ENCODE assay signal across 8 cellular contexts in the genomic region with DNA sequence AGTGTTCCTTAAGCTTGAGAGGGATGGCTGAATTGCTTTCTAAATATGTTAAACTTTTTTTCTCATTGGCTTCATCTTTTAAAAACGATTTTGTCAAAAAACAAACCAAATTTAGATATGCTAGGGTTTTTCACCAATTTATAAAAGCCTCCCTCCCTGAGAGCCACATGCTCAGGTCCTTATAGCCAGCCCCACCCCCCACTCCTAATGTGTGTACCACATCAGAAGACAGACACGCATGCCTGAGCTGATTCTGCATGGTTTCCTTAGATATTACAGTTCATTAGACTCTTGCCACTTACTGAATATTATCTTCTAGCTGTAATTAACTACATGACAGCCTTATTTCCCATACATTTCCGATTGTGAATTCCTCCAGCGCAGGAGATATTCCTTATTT. TPM values are rescaled to one million over a fixed set of nuclear protein-coding genes. Genes with fewer than 3 reads are reported as not detected.
DNase-seq lines count a peak whose midpoint lies in the region; ATAC-seq, FAIRE-seq and TF ChIP-seq lines count a peak whose summit lies in the region.

No MANE protein-coding gene starts in this region.

- peak overlapping the region; percentile 88 for H3K4me3 Mint-ChIP-seq in CD4-positive, alpha-beta T cell

- peaks cover 8 to 24% of the 10 kb centered on the region in 2 donors for H3K4me1 ChIP-seq in small intestine (ENCODE audit: control insufficient read depth in 2 of 2, insufficient read depth in 1 of 2, low read depth in 1 of 2, low read length in 1 of 2)

- H3K4me3 ChIP-seq in LNCaP clone FGC (ENCODE audit: low read depth, low read length) (peak overlapping the region; percentile 80), small intestine (ENCODE audit: low read depth in 1 of 2, low read length in 2 of 2) (peak overlapping the region in 1 of 2 donors; percentile 19)

- WGBS in small intestine, 3 donors = 28 to 33% (median 29%) methylated on average over 4 of the region's 4 CpGs

- FAIRE-seq in small intestine (lab: Jason Lieb, UNC) = no peak

- no peak overlapping the region for H3K27ac ChIP-seq in CD4-positive, alpha-beta T cell (ENCODE audit: low read depth, low read length)
- H3K27ac ChIP-seq in small intestine (ENCODE audit: low read depth in 1 of 2, low read length in 1 of 2) (no peak overlapping the region), RWPE1 (no peak overlapping the region)

- H3K27ac Mint-ChIP-seq in CD4-positive, alpha-beta T cell = peak overlapping the region; percentile 87

- CTCF ChIA-PET in CD4-positive, alpha-beta T cell (lab: Charles Lee) = interaction anchor here (0.5 to 1.2 kb wide), 2 partner anchors 53 to 306 kb away, joined by 3 read pairs; no protein-coding TSS in a partner anchor
- CTCF ChIA-PET in RWPE1 (lab: Yijun Ruan, JAX) = interaction anchor here (0.7 kb wide), 1 partner anchor 365 kb away, joined by 3 read pairs; no protein-coding TSS in a partner anchor

- no peaks in the 10 kb centered on the region for H3K27me3 Mint-ChIP-seq in CD4-positive, alpha-beta T cell

- DNase-seq in CD4-positive, alpha-beta T cell = peak in 9 of 10 experiments; percentile 18 to 52 (median 34)
- DNase-seq in LNCaP clone FGC (ENCODE audit: low read depth) (no peak), activated T-cell treated with anti-CD3 and anti-CD28 coated beads for 4 hours (peak; percentile 42), foreskin melanocyte (peak; percentile 34), small intestine (peak; percentile 17), RWPE1 (ENCODE audit: low spot score) (no peak), amygdala (lab: John Stamatoyannopoulos, UW) (no peak)

- no peak for TF ChIP-seq CTCF in CD4-positive, alpha-beta T cell (IDR thresholded peaks at IDR 0.05)
- no peak for TF ChIP-seq CTCF in LNCaP clone FGC (IDR thresholded peaks at IDR 0.05; ENCODE audit: control insufficient read depth, extremely low read depth, insufficient read depth)
- no peak for TF ChIP-seq CTCF in RWPE1 (conservative IDR thresholded peaks at IDR 0.05; ENCODE audit: low read depth)

- H3K36me3 ChIP-seq in small intestine (ENCODE audit: control insufficient read depth in 2 of 2, insufficient read depth in 2 of 2, low read length in 2 of 2) = no peaks in the 10 kb centered on the region

- no peaks in the 10 kb centered on the region for H3K9me3 Mint-ChIP-seq in CD4-positive, alpha-beta T cell

- intact Hi-C loops in CD4-positive, alpha-beta T cell (cut with DNase I, micrococcal nuclease) = loop anchor here in 1 of 2 experiments (2.0 to 10.0 kb wide), 3 partner anchors 14 to 264 kb away; no protein-coding TSS in a partner anchor

- H3K9me3 ChIP-seq in CD4-positive, alpha-beta T cell (ENCODE audit: control insufficient read depth, low read length) = no peaks in the 10 kb centered on the region
- H3K9me3 ChIP-seq in small intestine (ENCODE audit: control insufficient read depth, low read depth) = no peaks in the 10 kb centered on the region

- POLR2A ChIA-PET in CD4-positive, alpha-beta T cell (lab: Charles Lee) = interaction anchor here (0.6 to 3.3 kb wide), 10 partner anchors 11 to 283 kb away, joined by 3 to 29 read pairs (median 4); no protein-coding TSS in a partner anchor
- POLR2A ChIA-PET in RWPE1 (lab: Yijun Ruan, JAX; ENCODE audit: low non-redundant PET) = no interaction called here

- H3K36me3 Mint-ChIP-seq in CD4-positive, alpha-beta T cell (ENCODE audit: low read depth) = peaks cover 13% of the 10 kb centered on the region

- no peaks in the 10 kb centered on the region for H3K27me3 ChIP-seq in CD4-positive, alpha-beta T cell (ENCODE audit: control insufficient read depth, insufficient read depth, low read length)
- no peaks in the 10 kb centered on the region for H3K27me3 ChIP-seq in small intestine (ENCODE audit: control insufficient read depth in 2 of 2, insufficient read depth in 2 of 2, low read length in 2 of 2)

- peak; percentile 28 for ATAC-seq in CD4-positive, alpha-beta T cell (ENCODE audit: poor library complexity)
- ATAC-seq in GM19023 (IDR thresholded peaks at IDR 0.05; ENCODE audit: unreplicated experiment) = no peak

- peaks cover 71% of the 10 kb centered on the region for H3K4me1 Mint-ChIP-seq in CD4-positive, alpha-beta T cell (ENCODE audit: low read depth)

RNA-seq across cellular contexts. Expression of gene CUL1, which starts 2.0 kb away (rescaled TPM):
- total RNA-seq in CD4-positive, alpha-beta T cell = 10 to 100 TPM; 31.0 to 31.2 TPM
- polyA plus RNA-seq in small intestine = 10 to 100 TPM; 24.2 to 34.3 (median 26.4) TPM

Comparison
In these comparisons a context has a peak if more than half of its experiments do, and no peak if none do; other contexts are left out.
1. DNase-seq: peak in CD4-positive, alpha-beta T cell (9 of 10), activated T-cell treated with anti-CD3 and anti-CD28 coated beads for 4 hours (single experiment), foreskin melanocyte (single experiment) and small intestine (single experiment); none in LNCaP clone FGC (single experiment), RWPE1 (single experiment) and amygdala (0 of 56).